ENCODE assay signal across 30 cellular contexts in the genomic region with DNA sequence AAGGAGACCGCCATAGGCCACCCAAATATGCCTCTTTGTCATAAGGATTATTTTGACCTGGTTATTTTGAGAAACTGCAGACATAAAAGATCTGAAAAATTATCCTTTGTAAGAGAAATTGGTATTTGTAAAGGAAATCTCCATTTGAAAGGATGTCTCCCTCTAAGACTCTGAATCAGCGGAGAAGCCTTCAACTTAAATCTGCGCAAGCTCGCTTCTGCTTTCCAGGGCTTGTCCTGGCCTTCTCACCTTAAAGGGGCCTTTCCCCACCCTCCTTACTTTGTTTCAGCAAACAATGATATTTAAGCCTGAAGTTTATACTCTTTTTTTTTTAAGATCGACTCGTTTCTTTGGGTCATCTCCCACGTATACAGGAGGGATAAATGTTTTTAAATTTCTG. TPM values are rescaled to one million over a fixed set of nuclear protein-coding genes. Genes with fewer than 3 reads are reported as not detected.
DNase-seq lines count a peak whose midpoint lies in the region; ATAC-seq and TF ChIP-seq lines count a peak whose summit lies in the region.
"Had no signal": no experiment of that assay in that cellular context is flagged by ENCODE, and none has a peak within 500 bp of the region (broad histone marks: within the 10 kb centered on the region; RNA-seq: fewer than 3 reads in every experiment).

No MANE protein-coding gene starts in this region.

- H3K27me3 ChIP-seq in BLaER1 treated with 17β-estradiol and CSF1 and Interleukin-3, amounts not matched to agents 10 nM and 100 nM: no peaks in the 10 kb centered on the region
- no peaks in the 10 kb centered on the region for H3K27me3 ChIP-seq in Karpas-422 (ENCODE audit: low read length)
- no peaks in the 10 kb centered on the region for H3K27me3 ChIP-seq in ectodermal cell (ENCODE audit: control insufficient read depth, insufficient read depth, low read length, poor library complexity, severe bottlenecking)
- H3K27me3 ChIP-seq in gastroesophageal sphincter: no peaks in the 10 kb centered on the region
- H3K27me3 ChIP-seq: pancreas, testis had no signal

- peaks cover 0 to 15% (median 0%) of the 10 kb centered on the region in 11 experiments; a peak in 2 of 22 replicates for H3K9me3 ChIP-seq in BLaER1 treated with 17β-estradiol and CSF1 and Interleukin-3, amounts not matched to agents 10 nM and 100 nM (replicated peaks in 1 of 11)
- H3K9me3 ChIP-seq in Karpas-422 (ENCODE audit: low read length) (no peaks in the 10 kb centered on the region), ectodermal cell (ENCODE audit: control insufficient read depth, low read length) (no peaks in the 10 kb centered on the region), gastroesophageal sphincter (no peaks in the 10 kb centered on the region)
- H3K9me3 ChIP-seq: pancreas, testis had no signal

- intact Hi-C loops in activated CD8-positive, alpha-beta T cell treated with anti-CD3 and anti-CD28 coated beads for 36 hours (cut with micrococcal nuclease): no loop called here

- no peak for ATAC-seq in HG02884 (IDR thresholded peaks at IDR 0.05; ENCODE audit: unreplicated experiment)
- no peak for ATAC-seq in HG03571 (IDR thresholded peaks at IDR 0.05; ENCODE audit: unreplicated experiment)
- no peak for ATAC-seq in gastroesophageal sphincter
- ATAC-seq in activated CD8-positive, alpha-beta T cell treated with anti-CD3 and anti-CD28 coated beads for 36 hours: no peak
- ATAC-seq: activated CD4-positive, CD25-positive, alpha-beta regulatory T cell treated with anti-CD3 and anti-CD28 coated beads, Interleukin-2, amount 50 U/mL, for 24 hours; pancreas had no signal

- H3K4me2 ChIP-seq in BLaER1 treated with 17β-estradiol and CSF1 and Interleukin-3, amounts not matched to agents 10 nM and 100 nM: peak overlapping the region in 8 of 11 experiments; percentile 60 to 93 (median 79); a peak in 16 of 22 replicates
- peak overlapping the region; percentile 83 for H3K4me2 ChIP-seq in Karpas-422 (ENCODE audit: low read depth, low read length, poor library complexity, severe bottlenecking)

- H3K36me3 ChIP-seq in BLaER1 treated with 17β-estradiol and CSF1 and Interleukin-3, amounts not matched to agents 10 nM and 100 nM: no peaks in the 10 kb centered on the region
- H3K36me3 ChIP-seq in Karpas-422 (ENCODE audit: insufficient read depth, low read length): no peaks in the 10 kb centered on the region
- H3K36me3 ChIP-seq in ectodermal cell (ENCODE audit: control insufficient read depth, insufficient read depth, low read length): no peaks in the 10 kb centered on the region
- H3K36me3 ChIP-seq in gastroesophageal sphincter: no peaks in the 10 kb centered on the region
- H3K36me3 ChIP-seq: pancreas had no signal

- peak; percentile 55 for DNase-seq in Karpas-422
- no peak for DNase-seq in mesothelial cell of epicardium (ENCODE audit: low spot score in 2 of 2, unreplicated experiment in 2 of 2)
- DNase-seq in activated CD8-positive, alpha-beta T cell treated with anti-CD3 and anti-CD28 coated beads for 36 hours: no peak
- DNase-seq: activated CD4-positive, alpha-beta T cell treated with anti-CD3 and anti-CD28 coated beads, Interleukin-2, amount 50 U/mL, for 4 hours; activated gamma-delta T cell treated with Interleukin-2 at 50 U/mL for 16 hours; activated naive CD8-positive, alpha-beta T cell treated with anti-CD3 and anti-CD28 coated beads, Interleukin-2, amount 10 ng/mL, durations not matched to agents 7 days and 5 days; activated T-cell treated with anti-CD3 and anti-CD28 coated beads, Interleukin-2, amount 50 U/mL, for 48 hours; aorta; CD4-positive, CD25-positive, alpha-beta regulatory T cell; DMS79 treated with DMSO at 0.1 percent for 48 hours; effector memory CD4-positive, alpha-beta T cell; GDM1; GM23248; head of caudate nucleus; NCI-H1048; NCI-H1694; pancreas; stimulated activated CD4-positive, alpha-beta T cell treated with anti-CD3 and anti-CD28 coated beads, Interleukin-1b, Interleukin-23, amount 100 ng/mL, for 48 hours; T-helper 1 cell; testis had no signal

- TF ChIP-seq CTCF in mesothelial cell of epicardium (IDR thresholded peaks at IDR 0.05; ENCODE audit: unreplicated experiment) (no peak), gastroesophageal sphincter (IDR thresholded peaks at IDR 0.05) (no peak)
- no peak for TF ChIP-seq CTCF in activated CD8-positive, alpha-beta T cell treated with anti-CD3 and anti-CD28 coated beads for 36 hours (IDR thresholded peaks at IDR 0.05)

- H2AFZ ChIP-seq in Karpas-422 (ENCODE audit: low read length): no peak overlapping the region
- H2AFZ ChIP-seq: GM23248 had no signal

- H3K4me1 Mint-ChIP-seq in mesothelial cell of epicardium: peaks cover 32% of the 10 kb centered on the region
- H3K4me1 Mint-ChIP-seq in activated CD8-positive, alpha-beta T cell treated with anti-CD3 and anti-CD28 coated beads for 36 hours (ENCODE audit: low read depth): no peaks in the 10 kb centered on the region
- H3K4me1 Mint-ChIP-seq: activated naive CD8-positive, alpha-beta T cell treated with anti-CD3 and anti-CD28 coated beads, Interleukin-2, amount 10 ng/mL, durations not matched to agents 7 days and 5 days; CD4-positive, CD25-positive, alpha-beta regulatory T cell had no signal

- no peaks in the 10 kb centered on the region for H4K20me1 ChIP-seq in BLaER1 treated with 17β-estradiol and CSF1 and Interleukin-3, amounts not matched to agents 10 nM and 100 nM
- H4K20me1 ChIP-seq in Karpas-422 (ENCODE audit: insufficient read depth, low read depth, low read length): no peaks in the 10 kb centered on the region

- no peaks in the 10 kb centered on the region for H3K36me3 Mint-ChIP-seq in mesothelial cell of epicardium
- H3K36me3 Mint-ChIP-seq in activated CD8-positive, alpha-beta T cell treated with anti-CD3 and anti-CD28 coated beads for 36 hours (ENCODE audit: low read depth): no peaks in the 10 kb centered on the region
- H3K36me3 Mint-ChIP-seq: activated naive CD8-positive, alpha-beta T cell treated with anti-CD3 and anti-CD28 coated beads, Interleukin-2, amount 10 ng/mL, durations not matched to agents 7 days and 5 days; CD4-positive, CD25-positive, alpha-beta regulatory T cell had no signal

- no peaks in the 10 kb centered on the region for H3K79me2 ChIP-seq in Karpas-422 (ENCODE audit: low read length)

- no peak overlapping the region for H3K4me3 ChIP-seq in BLaER1 treated with 17β-estradiol and CSF1 and Interleukin-3, amounts not matched to agents 10 nM and 100 nM
- H3K4me3 ChIP-seq in Karpas-422 (ENCODE audit: low read length): peak overlapping the region; percentile 58; the same call in 1 of the 2 replicates
- no peak overlapping the region for H3K4me3 ChIP-seq in ectodermal cell (ENCODE audit: insufficient read depth, low read depth, low read length)
- H3K4me3 ChIP-seq in gastroesophageal sphincter: no peak overlapping the region
- H3K4me3 ChIP-seq: GM23248, lung, pancreas, SK-N-MC, testis had no signal

- H3K9me2 ChIP-seq in Karpas-422 (replicated peaks; ENCODE audit: insufficient read depth, low read length): no peaks in the 10 kb centered on the region

- H3K9me3 Mint-ChIP-seq in mesothelial cell of epicardium: peaks cover 3% of the 10 kb centered on the region
- H3K9me3 Mint-ChIP-seq in activated CD8-positive, alpha-beta T cell treated with anti-CD3 and anti-CD28 coated beads for 36 hours: no peaks in the 10 kb centered on the region
- H3K9me3 Mint-ChIP-seq: activated naive CD8-positive, alpha-beta T cell treated with anti-CD3 and anti-CD28 coated beads, Interleukin-2, amount 10 ng/mL, durations not matched to agents 7 days and 5 days; CD4-positive, CD25-positive, alpha-beta regulatory T cell; nephron; stimulated activated naive CD8-positive, alpha-beta T cell treated with anti-CD3 and anti-CD28 coated beads, Interleukin-15, Interleukin-2, amounts not matched to agents 100 ng/mL and 50 ng/mL, for 24 hours had no signal

- CTCF ChIA-PET in activated CD8-positive, alpha-beta T cell treated with anti-CD3 and anti-CD28 coated beads for 36 hours (lab: Charles Lee): no interaction called here

- H3K4me1 ChIP-seq in BLaER1 treated with 17β-estradiol and CSF1 and Interleukin-3, amounts not matched to agents 10 nM and 100 nM: peaks cover 20 to 43% (median 34%) of the 10 kb centered on the region in 10 experiments
- peaks cover 44% of the 10 kb centered on the region for H3K4me1 ChIP-seq in Karpas-422 (ENCODE audit: low read length)
- peaks cover 20% of the 10 kb centered on the region for H3K4me1 ChIP-seq in ectodermal cell (ENCODE audit: control insufficient read depth, insufficient read depth, low read length)
- H3K4me1 ChIP-seq in gastroesophageal sphincter: no peaks in the 10 kb centered on the region
- H3K4me1 ChIP-seq: pancreas, testis had no signal

- TF ChIP-seq POLR2A in gastroesophageal sphincter (IDR thresholded peaks at IDR 0.05): no peak

- H3K27ac ChIP-seq in BLaER1 treated with 17β-estradiol and CSF1 and Interleukin-3, amounts not matched to agents 10 nM and 100 nM: peak overlapping the region in 7 of 11 experiments; percentile 31 to 73 (median 58); a peak in 13 of 22 replicates
- H3K27ac ChIP-seq in Karpas-422 (ENCODE audit: low read length) (peak overlapping the region; percentile 94), ectodermal cell (ENCODE audit: insufficient read depth, low read depth, low read length, poor library complexity, severe bottlenecking) (peak overlapping the region; percentile 47), gastroesophageal sphincter (no peak overlapping the region)
- H3K27ac ChIP-seq: GM23248, pancreas, SK-N-MC, testis had no signal

- WGBS in ectodermal cell, 2 experiments: 30 to 43% methylated on average over 5 to 7 of the region's 7 CpGs
- 63 to 74% methylated on average over 7 of the region's 7 CpGs for WGBS in gastroesophageal sphincter (ENCODE audit: low coverage in 1 of 2), 2 donors

- H3K27ac Mint-ChIP-seq in mesothelial cell of epicardium: peak overlapping the region; percentile 21
- no peak overlapping the region for H3K27ac Mint-ChIP-seq in activated CD8-positive, alpha-beta T cell treated with anti-CD3 and anti-CD28 coated beads for 36 hours
- H3K27ac Mint-ChIP-seq: activated naive CD8-positive, alpha-beta T cell treated with anti-CD3 and anti-CD28 coated beads, Interleukin-2, amount 10 ng/mL, durations not matched to agents 7 days and 5 days; CD4-positive, CD25-positive, alpha-beta regulatory T cell; nephron; stimulated activated naive CD8-positive, alpha-beta T cell treated with anti-CD3 and anti-CD28 coated beads, Interleukin-15, Interleukin-2, amounts not matched to agents 100 ng/mL and 50 ng/mL, for 24 hours had no signal

- H3K27me3 Mint-ChIP-seq in mesothelial cell of epicardium (ENCODE audit: low read depth): no peaks in the 10 kb centered on the region
- peaks cover 9% of the 10 kb centered on the region for H3K27me3 Mint-ChIP-seq in activated CD8-positive, alpha-beta T cell treated with anti-CD3 and anti-CD28 coated beads for 36 hours

- H3K4me3 Mint-ChIP-seq in mesothelial cell of epicardium: no peak overlapping the region
- H3K4me3 Mint-ChIP-seq in activated CD8-positive, alpha-beta T cell treated with anti-CD3 and anti-CD28 coated beads for 36 hours: no peak overlapping the region
- H3K4me3 Mint-ChIP-seq: activated naive CD8-positive, alpha-beta T cell treated with anti-CD3 and anti-CD28 coated beads, Interleukin-2, amount 10 ng/mL, durations not matched to agents 7 days and 5 days; CD4-positive, CD25-positive, alpha-beta regulatory T cell; nephron; stimulated activated naive CD8-positive, alpha-beta T cell treated with anti-CD3 and anti-CD28 coated beads, Interleukin-15, Interleukin-2, amounts not matched to agents 100 ng/mL and 50 ng/mL, for 24 hours had no signal

- no peak for TF ChIP-seq EP300 in gastroesophageal sphincter (IDR thresholded peaks at IDR 0.05)

- POLR2A ChIA-PET in activated CD8-positive, alpha-beta T cell treated with anti-CD3 and anti-CD28 coated beads for 36 hours (lab: Charles Lee): no interaction called here

- peak overlapping the region in 4 of 11 experiments; percentile 11 to 35 (median 19); a peak in 3 of 22 replicates for H3K9ac ChIP-seq in BLaER1 treated with 17β-estradiol and CSF1 and Interleukin-3, amounts not matched to agents 10 nM and 100 nM
- H3K9ac ChIP-seq in Karpas-422 (ENCODE audit: low read length): peak overlapping the region; percentile 22
- H3K9ac ChIP-seq: GM23248 had no signal

RNA-seq across cellular contexts. Expression of a gene that starts 34.5 kb away (rescaled TPM):
- 74.8 and 126 TPM in 2 replicates for total RNA-seq in Karpas-422 (2014; rRNA removed; shearing (Covaris generic); ENCODE audit: low replicate concordance)
- polyA plus RNA-seq in ectodermal cell (2013, experiment 1 of 4): 208 TPM
- 204 TPM for polyA plus RNA-seq in ectodermal cell (2013, experiment 2 of 4)
- 177 TPM for polyA plus RNA-seq in ectodermal cell (2013, experiment 3 of 4)
- polyA plus RNA-seq in ectodermal cell (2013, experiment 4 of 4): 218 TPM
- total RNA-seq in mesothelial cell of epicardium (137 to 139 TPM (median 138 TPM) in 3 replicates), gastroesophageal sphincter (10 to 100 TPM in 3 of 4 donors, 1 to 10 TPM in 1; 9.8 to 66.0 (median 19.3) TPM)
- 10 to 100 TPM; 68.2 to 71.8 TPM for total RNA-seq in activated CD8-positive, alpha-beta T cell treated with anti-CD3 and anti-CD28 coated beads for 36 hours

RNA-seq across cellular contexts. Expression of a gene that starts 56.6 kb away (rescaled TPM):
- total RNA-seq in Karpas-422 (2014; rRNA removed; shearing (Covaris generic); ENCODE audit: low replicate concordance): 4.7 and 6.8 TPM in 2 replicates
- 2.8 TPM for polyA plus RNA-seq in ectodermal cell (2013, experiment 1 of 4)
- polyA plus RNA-seq in ectodermal cell (2013, experiment 2 of 4): 3.5 TPM
- polyA plus RNA-seq in ectodermal cell (2013, experiment 3 of 4): 2.1 TPM
- 2.4 TPM for polyA plus RNA-seq in ectodermal cell (2013, experiment 4 of 4)
- total RNA-seq in mesothelial cell of epicardium: 6.9 to 7.4 TPM (median 7.4 TPM) in 3 replicates
- 10 to 100 TPM in 3 of 4 donors, 1 to 10 TPM in 1; 9.9 to 17.6 (median 12.2) TPM for total RNA-seq in gastroesophageal sphincter
- 1 to 10 TPM; 3.5 to 3.7 TPM for total RNA-seq in activated CD8-positive, alpha-beta T cell treated with anti-CD3 and anti-CD28 coated beads for 36 hours

Comparison
In these comparisons a context has a peak if more than half of its experiments do, and no peak if none do; other contexts are left out.
1. H3K27ac ChIP-seq: peak in BLaER1 treated with 17β-estradiol and CSF1 and Interleukin-3, amounts not matched to agents 10 nM and 100 nM (7 of 11), Karpas-422 (single experiment) and ectodermal cell (single experiment); none in gastroesophageal sphincter (0 of 4).